ENCODE assay signal across 18 cellular contexts in genomic region chr12:126914170-126914796, GRCh38.
DNase-seq lines count a peak whose midpoint lies in the region; ATAC-seq, FAIRE-seq and TF ChIP-seq lines count a peak whose summit lies in the region.
"Had no signal": no experiment of that assay in that cellular context is flagged by ENCODE, and none has a peak within 500 bp of the region (broad histone marks: within the 10 kb centered on the region; RNA-seq: fewer than 3 reads in every experiment).

No MANE protein-coding gene starts in this region.

- H3K27me3 ChIP-seq in K562 (ENCODE audit: control insufficient read depth in 2 of 2, insufficient read depth in 2 of 2, low read length in 2 of 2) (no peaks in the 10 kb centered on the region), pancreas (no peaks in the 10 kb centered on the region)
- H3K27me3 ChIP-seq: BLaER1 had no signal

- H3K4me1 ChIP-seq in K562 (replicated peaks in 1 of 2; ENCODE audit: control insufficient read depth in 2 of 2, insufficient read depth in 2 of 2, low read length in 2 of 2) (peaks cover 8 to 37% of the 10 kb centered on the region in 2 experiments), pancreas (peaks cover 0 to 21% (median 19%) of the 10 kb centered on the region in 3 donors)
- H3K4me1 ChIP-seq: BLaER1, Caco-2 had no signal

- FAIRE-seq in K562 (lab: Jason Lieb, UNC) (peak; percentile 67), pancreas (lab: Jason Lieb, UNC) (no peak)
- FAIRE-seq: GM12878, H54 had no signal

- H3K36me3 ChIP-seq in K562 (ENCODE audit: control insufficient read depth, insufficient read depth, low read length) (no peaks in the 10 kb centered on the region), pancreas (no peaks in the 10 kb centered on the region)
- H3K36me3 ChIP-seq: BLaER1 had no signal

- TF ChIP-seq RAD21 in K562 (CRISPR knock-in tag; conservative IDR thresholded peaks at IDR 0.05 in 1 of 2, IDR thresholded peaks at IDR 0.05 in 1 of 2) = no peak

- TF ChIP-seq POLR2A in K562 (conservative IDR thresholded peaks at IDR 0.05) = no peak

- no peak overlapping the region for H3K4me3 ChIP-seq in K562
- no peak overlapping the region for H3K4me3 ChIP-seq in pancreas
- H3K4me3 ChIP-seq: BLaER1, GM12878, GM23248 had no signal

- H2AFZ ChIP-seq in K562 (ENCODE audit: low read depth, low read length) = peak overlapping the region; percentile 71
- H2AFZ ChIP-seq: GM23248 had no signal

- H3K79me2 ChIP-seq in K562 (ENCODE audit: control insufficient read depth, insufficient read depth, low read length) = no peaks in the 10 kb centered on the region

- no TSS peak for BruUV-seq in K562 (replicated peaks; lab: Mats Ljungman, UMichigan)

- ATAC-seq in K562 = peak; percentile 66
- peak; percentile 44 for ATAC-seq in left colon
- ATAC-seq in pancreas = peak; percentile 78 to 97 (median 94)
- ATAC-seq: GM12878, HCT116 had no signal

- no peak for TF ChIP-seq EP300 in K562 (IDR thresholded peaks at IDR 0.05; ENCODE audit: low read length)

- DNase-seq in Caki2 (ENCODE audit: low read depth) (peak; percentile 30), K562 (ENCODE audit: extremely low read depth in 1 of 4, low spot score in 3 of 4) (peak in 2 of 4 experiments; percentile 25 to 49), left colon (no peak), pancreas (no peak), RKO (ENCODE audit: low spot score) (no peak), NCI-H526 treated with DMSO at 0.1 percent for 48 hours (lab: John Stamatoyannopoulos, UW) (no peak), NCI-H2081 (lab: John Stamatoyannopoulos, UW) (no peak), KG1 (lab: John Stamatoyannopoulos, UW) (no peak)
- DNase-seq: AML-193; Caco-2; CD8-positive, alpha-beta memory T cell; DMS79; GM23248 had no signal

- intact Hi-C loops in K562 (cut with micrococcal nuclease) = no loop called here
- intact Hi-C loops in left colon (cut with DNase I, micrococcal nuclease) = no loop called here
- intact Hi-C loops in pancreas (cut with DNase I) = no loop called here

- no peaks in the 10 kb centered on the region for H3K9me1 ChIP-seq in K562 (ENCODE audit: control insufficient read depth, insufficient read depth, low read length)

- in situ Hi-C loops in Caki2 (cut with HindIII; ENCODE audit: low pct_unique_long_range_greater_than_20kb, low sequenced_read_pairs) (no loop called here), K562 (cut with MboI) (no loop called here)

- no peak overlapping the region for H3K4me2 ChIP-seq in K562 (ENCODE audit: insufficient read depth, low read length)
- H3K4me2 ChIP-seq: BLaER1 had no signal

- 25% methylated on average over 5 of the region's 5 CpGs for WGBS in K562 (ENCODE audit: insufficient coverage, low coverage, missing lambda C conversion rate)
- 21 to 24% methylated on average over 5 of the region's 5 CpGs for WGBS in pancreas, 2 donors

- peak overlapping the region in 1 of 2 experiments; percentile 4; a peak in 1 of 4 replicates for H3K9ac ChIP-seq in K562 (ENCODE audit: insufficient read depth in 1 of 2, low read depth in 2 of 2, low read length in 2 of 2)
- H3K9ac ChIP-seq: BLaER1, GM23248 had no signal

- H3K27ac ChIP-seq in K562 (ENCODE audit: extremely low read depth, low read depth, low read length) (peak overlapping the region; percentile 6; the same call in 1 of the 3 replicates), pancreas (no peak overlapping the region)
- H3K27ac ChIP-seq: BLaER1, GM23248, HL-60 had no signal

- CTCF ChIA-PET in K562 (lab: Yijun Ruan, JAX; ENCODE audit: low intra/inter-chr PET ratio) = no interaction called here

- no peaks in the 10 kb centered on the region for H4K20me1 ChIP-seq in K562 (replicated peaks; ENCODE audit: control insufficient read depth, insufficient read depth, low read length)
- H4K20me1 ChIP-seq: BLaER1 had no signal

- TF ChIP-seq CTCF in K562 (IDR thresholded peaks at IDR 0.05 in 2 of 3, conservative IDR thresholded peaks at IDR 0.05 in 1 of 3; ENCODE audit: insufficient read depth in 2 of 3, low read depth in 1 of 3, low read length in 3 of 3) (no peak), pancreas (IDR thresholded peaks at IDR 0.05) (no peak)

- H3K9me3 ChIP-seq in K562 (replicated peaks; ENCODE audit: control insufficient read depth, insufficient read depth, low read depth, low read length) = no peaks in the 10 kb centered on the region
- no peaks in the 10 kb centered on the region for H3K9me3 ChIP-seq in pancreas
- H3K9me3 ChIP-seq: BLaER1 had no signal

- POLR2A ChIA-PET in K562 (lab: Yijun Ruan, JAX) = no interaction called here

TF ChIP-seq in K562, 482 proteins besides CTCF, POLR2A, EP300 and RAD21 (continues in another document):
- TF ChIP-seq CSDE1 (IDR thresholded peaks at IDR 0.05) (no peak), ZNF592 (IDR thresholded peaks at IDR 0.05) (peak; percentile 71; the same call in 1 of the 2 replicates), PHB2 (IDR thresholded peaks at IDR 0.05; ENCODE audit: low read depth) (no peak), GABPB1 (CRISPR knock-in tag; IDR thresholded peaks at IDR 0.05) (no peak), DMBX1 (CRISPR knock-in tag; IDR thresholded peaks at IDR 0.05; ENCODE audit: borderline replicate concordance) (peak; percentile 58; the same call in 1 of the 2 replicates), FOSL1 (tag; conservative IDR thresholded peaks at IDR 0.05) (peak; percentile 27; the same call in 1 of the 2 replicates)
